ENCODE assay signal across 7 cellular contexts in genomic region chr10:48125631-48126030, GRCh38.
DNase-seq lines count a peak whose midpoint lies in the region; ATAC-seq, FAIRE-seq and TF ChIP-seq lines count a peak whose summit lies in the region.
"Not testable (repeated sequence)": the region's sequence is repeated elsewhere in the genome, so short reads cannot be mapped to it uniquely, and the experiment has no call there.

No MANE protein-coding gene starts in this region.

- H2BK15ac ChIP-seq in IMR-90 (ENCODE audit: low read depth, low read length) = not testable (repeated sequence)

- not testable (repeated sequence) for DNase-seq in Caco-2; IMR-90; RCC 7860 (ENCODE audit: low spot score); body of pancreas; fibroblast of pulmonary artery (ENCODE audit: low read depth); lower lobe of right lung; upper lobe of left lung

- peak; percentile 81 for FAIRE-seq in RCC 7860 (lab: Jason Lieb, UNC)

- H3K4me1 ChIP-seq in Caco-2; IMR-90 (ENCODE audit: control insufficient read depth, insufficient read depth, low read length); body of pancreas; lower lobe of right lung; upper lobe of left lung: not testable (repeated sequence)

- not testable (repeated sequence) for H3K4me3 ChIP-seq in Caco-2 (ENCODE audit: low read depth, low read length); IMR-90 (ENCODE audit: insufficient read depth, low read depth, low read length); body of pancreas; fibroblast of pulmonary artery (replicated peaks; ENCODE audit: low read depth, low read length); lower lobe of right lung; upper lobe of left lung

- H4K5ac ChIP-seq in IMR-90 (ENCODE audit: low read depth, low read length) = not testable (repeated sequence)

- in situ Hi-C loops in IMR-90 (cut with MboI; ENCODE audit: low sequenced_read_pairs) = not testable (repeated sequence)

- H2AK5ac ChIP-seq in IMR-90 (ENCODE audit: low read depth, low read length) = not testable (repeated sequence)

- H3K4ac ChIP-seq in IMR-90 (ENCODE audit: low read depth, low read length) = not testable (repeated sequence)

- H2BK120ac ChIP-seq in IMR-90 (ENCODE audit: low read depth, low read length) = not testable (repeated sequence)

- H3K36me3 ChIP-seq in Caco-2 (ENCODE audit: control insufficient read depth, insufficient read depth, low read length); IMR-90 (ENCODE audit: control insufficient read depth, insufficient read depth, low read length); body of pancreas (replicated peaks in 1 of 2; ENCODE audit: insufficient read depth in 1 of 2, low read depth in 2 of 2); lower lobe of right lung; upper lobe of left lung: not testable (repeated sequence)

- not testable (repeated sequence) for H3K27me3 ChIP-seq in Caco-2 (replicated peaks; ENCODE audit: control insufficient read depth, insufficient read depth, low read length); IMR-90 (ENCODE audit: control insufficient read depth, insufficient read depth, low read length); body of pancreas; lower lobe of right lung (ENCODE audit: low read depth); upper lobe of left lung

- H3K23ac ChIP-seq in IMR-90 (ENCODE audit: low read depth, low read length) = not testable (repeated sequence)

- not testable (repeated sequence) for H3K36me3 Mint-ChIP-seq in Caco-2 (ENCODE audit: insufficient read depth, unreplicated experiment)

- not testable (repeated sequence) for H2AFZ ChIP-seq in IMR-90 (replicated peaks; ENCODE audit: low read length, poor library complexity)

- H3K9me3 ChIP-seq in Caco-2; IMR-90 (ENCODE audit: control insufficient read depth, insufficient read depth, low read length); body of pancreas; lower lobe of right lung; upper lobe of left lung: not testable (repeated sequence)

- H2BK5ac ChIP-seq in IMR-90 (ENCODE audit: low read depth, low read length, poor library complexity, severe bottlenecking) = not testable (repeated sequence)

- not testable (repeated sequence) for TF ChIP-seq RAD21 in IMR-90 (IDR thresholded peaks at IDR 0.05; ENCODE audit: low read length)

- peak; percentile 75 for ATAC-seq in IMR-90 (ENCODE audit: low read depth)
- peak; percentile 65 for ATAC-seq in body of pancreas
- ATAC-seq in lower lobe of right lung = peak; percentile 73 to 79
- ATAC-seq in upper lobe of left lung (ENCODE audit: low FRiP score in 2 of 2) = peak; percentile 46 to 50

- H3K79me1 ChIP-seq in IMR-90 (ENCODE audit: low read depth in 1 of 2, low read length in 2 of 2) = not testable (repeated sequence)

- not testable (repeated sequence) for H3K9ac ChIP-seq in IMR-90 (ENCODE audit: low read depth, low read length)

- not testable (repeated sequence) for H3K27me3 Mint-ChIP-seq in Caco-2 (ENCODE audit: insufficient read depth, unreplicated experiment)

- H4K91ac ChIP-seq in IMR-90 (ENCODE audit: insufficient read depth, low read depth, low read length) = not testable (repeated sequence)

- CTCF ChIA-PET in Caco-2 (lab: Charles Lee); IMR-90 (lab: Yijun Ruan, JAX): not testable (repeated sequence)

- not testable (repeated sequence) for H3K9me3 Mint-ChIP-seq in Caco-2 (ENCODE audit: unreplicated experiment)

- WGBS in IMR-90 (ENCODE audit: extremely low coverage in 2 of 2, insufficient read length in 1 of 2), 2 experiments = no CpG with 5 or more reads among the region's 2 CpGs
- 7% methylated on average over 2 of the region's 2 CpGs; no CpG with 5 or more reads in 1 of the 2 donors for WGBS in body of pancreas, 2 donors
- 0 to 6% methylated on average over 2 of the region's 2 CpGs for WGBS in upper lobe of left lung, 2 donors

- not testable (repeated sequence) for H3K27ac Mint-ChIP-seq in Caco-2 (ENCODE audit: unreplicated experiment)

- not testable (repeated sequence) for H4K8ac ChIP-seq in IMR-90 (ENCODE audit: low read depth in 2 of 2, low read length in 2 of 2)

- not testable (repeated sequence) for H3K27ac ChIP-seq in IMR-90 (ENCODE audit: insufficient read depth, low read length); body of pancreas; lower lobe of right lung; upper lobe of left lung

- TF ChIP-seq CTCF in Caco-2 (IDR thresholded peaks at IDR 0.05; ENCODE audit: insufficient read depth in 1 of 2, low read depth in 1 of 2, low read length in 1 of 2, severe bottlenecking in 1 of 2, unreplicated experiment in 1 of 2) (peak; percentile 13 to 37), fibroblast of pulmonary artery (IDR thresholded peaks at IDR 0.05; ENCODE audit: low read length, missing control alignments) (peak; percentile 1), lower lobe of right lung (IDR thresholded peaks at IDR 0.05) (peak; percentile 9)
- TF ChIP-seq CTCF in IMR-90 (conservative IDR thresholded peaks at IDR 0.05; ENCODE audit: low read depth, low read length); body of pancreas (IDR thresholded peaks at IDR 0.05); upper lobe of left lung (IDR thresholded peaks at IDR 0.05): not testable (repeated sequence)

- not testable (repeated sequence) for H3K14ac ChIP-seq in IMR-90 (replicated peaks; ENCODE audit: low read depth, low read length)

- BruUV-seq in Caco-2 (replicated peaks; lab: Mats Ljungman, UMichigan); IMR-90 (replicated peaks; lab: Mats Ljungman, UMichigan): not testable (repeated sequence)

- not testable (repeated sequence) for H3K18ac ChIP-seq in IMR-90 (ENCODE audit: low read depth, low read length)

- H2BK20ac ChIP-seq in IMR-90 (ENCODE audit: low read depth, low read length) = not testable (repeated sequence)

- TF ChIP-seq EP300 in upper lobe of left lung (IDR thresholded peaks at IDR 0.05) = not testable (repeated sequence)

- not testable (repeated sequence) for H3K4me2 ChIP-seq in IMR-90 (ENCODE audit: low read depth, low read length)

- POLR2A ChIA-PET in Caco-2 (lab: Charles Lee); IMR-90 (lab: Charles Lee; ENCODE audit: unreplicated experiment): not testable (repeated sequence)

- not testable (repeated sequence) for H3K4me3 Mint-ChIP-seq in Caco-2 (ENCODE audit: unreplicated experiment)

- H3K4me1 Mint-ChIP-seq in Caco-2 (ENCODE audit: low read depth, unreplicated experiment) = not testable (repeated sequence)

- H3K9me1 ChIP-seq in IMR-90 (ENCODE audit: insufficient read depth, low read length) = not testable (repeated sequence)

- intact Hi-C loops in Caco-2 (cut with micrococcal nuclease; ENCODE audit: unreplicated experiment); IMR-90 (cut with micrococcal nuclease); body of pancreas (cut with DNase I); lower lobe of right lung (cut with DNase I): not testable (repeated sequence)

- not testable (repeated sequence) for H4K20me1 ChIP-seq in IMR-90 (ENCODE audit: insufficient read depth, low read length)

- H2AK9ac ChIP-seq in IMR-90 (replicated peaks; ENCODE audit: low read depth, low read length, poor library complexity) = not testable (repeated sequence)

- not testable (repeated sequence) for H3K56ac ChIP-seq in IMR-90 (ENCODE audit: extremely low read depth, insufficient read depth, low read length)

- TF ChIP-seq POLR2A in IMR-90 (IDR thresholded peaks at IDR 0.05; ENCODE audit: low read depth, low read length); body of pancreas (IDR thresholded peaks at IDR 0.05); upper lobe of left lung (IDR thresholded peaks at IDR 0.05): not testable (repeated sequence)

- dilution Hi-C loops in IMR-90 (cut with HindIII; ENCODE audit: low sequenced_read_pairs, unreplicated experiment) = not testable (repeated sequence)
